Comparison of ENCODE assay signal across 14 cellular contexts in genomic region chr10:71516890-71517289, GRCh38.
DNase-seq lines count a peak whose midpoint lies in the region; ATAC-seq and TF ChIP-seq lines count a peak whose summit lies in the region.
"Had no signal": no experiment of that assay in that cellular context is flagged by ENCODE, and none has a peak within 500 bp of the region (broad histone marks: within the 10 kb centered on the region; RNA-seq: fewer than 3 reads in every experiment).

No MANE protein-coding gene starts in this region.

- TF ChIP-seq CTCF in WTC11 (IDR thresholded peaks at IDR 0.05) (no peak), nephron progenitor cell (IDR thresholded peaks at IDR 0.05) (no peak), thyroid gland (IDR thresholded peaks at IDR 0.05) (no peak)

- intact Hi-C loops in thyroid gland (cut with DNase I): no loop called here

- no peaks in the 10 kb centered on the region for H3K36me3 ChIP-seq in thyroid gland
- H3K36me3 ChIP-seq: HAP-1 had no signal

- no peak for TF ChIP-seq POLR2A in thyroid gland (IDR thresholded peaks at IDR 0.05)

- ATAC-seq in WTC11 (peak; percentile 49; the same call in 1 of the 2 replicates), GM18498 (IDR thresholded peaks at IDR 0.05; ENCODE audit: unreplicated experiment) (no peak)

- H3K4me3 Mint-ChIP-seq in WTC11: no peak overlapping the region
- no peak overlapping the region for H3K4me3 Mint-ChIP-seq in nephron progenitor cell
- H3K4me3 Mint-ChIP-seq: CD4-positive, CD25-positive, alpha-beta regulatory T cell had no signal

- CTCF ChIA-PET in WTC11 (lab: Charles Lee): interaction anchor here (0.8 to 2.2 kb wide), 3 partner anchors 32 to 180 kb away, joined by 3 to 7 read pairs (median 5); no protein-coding TSS in a partner anchor

- POLR2A ChIA-PET in WTC11 (lab: Charles Lee): no interaction called here

- H3K9me3 ChIP-seq in thyroid gland: no peaks in the 10 kb centered on the region
- H3K9me3 ChIP-seq: HAP-1 had no signal

- H3K27me3 Mint-ChIP-seq in WTC11 (ENCODE audit: low read depth) (no peaks in the 10 kb centered on the region), nephron progenitor cell (ENCODE audit: low read depth, poor library complexity) (peaks cover 3% of the 10 kb centered on the region)
- H3K27me3 Mint-ChIP-seq: CD4-positive, CD25-positive, alpha-beta regulatory T cell had no signal

- WGBS in thyroid gland, 2 donors: 59 to 79% methylated on average over 8 of the region's 8 CpGs

- H3K4me1 Mint-ChIP-seq in WTC11 (peaks cover 6% of the 10 kb centered on the region; the same call in 1 of the 2 replicates), nephron progenitor cell (peaks cover 35% of the 10 kb centered on the region)
- H3K4me1 Mint-ChIP-seq: CD4-positive, CD25-positive, alpha-beta regulatory T cell had no signal

- no peak overlapping the region for H3K27ac ChIP-seq in thyroid gland
- H3K27ac ChIP-seq: HL-60 had no signal

- no peak overlapping the region for H3K4me3 ChIP-seq in thyroid gland (replicated peaks in 1 of 3)
- H3K4me3 ChIP-seq: HAP-1 had no signal

- H3K9me3 Mint-ChIP-seq in WTC11 (no peaks in the 10 kb centered on the region), nephron progenitor cell (no peaks in the 10 kb centered on the region)
- H3K9me3 Mint-ChIP-seq: CD4-positive, CD25-positive, alpha-beta regulatory T cell had no signal

- DNase-seq in NCI-H82 (lab: John Stamatoyannopoulos, UW): peak; percentile 55
- DNase-seq in NCI-H82 treated with DMSO at 0.1 percent for 48 hours (lab: John Stamatoyannopoulos, UW; ENCODE audit: unreplicated experiment): no peak
- DNase-seq in WTC11 (ENCODE audit: low spot score): no peak
- DNase-seq in nephron progenitor cell: no peak
- peak; percentile 18 to 20 for DNase-seq in thyroid gland
- no peak for DNase-seq in activated CD8-positive, alpha-beta memory T cell treated with anti-CD3 and anti-CD28 coated beads, Interleukin-2, amount 50 U/mL, for 48 hours
- DNase-seq in DMS153 treated with DMSO at 0.1 percent for 48 hours (lab: John Stamatoyannopoulos, UW; ENCODE audit: unreplicated experiment): no peak
- DNase-seq: CD4-positive, CD25-positive, alpha-beta regulatory T cell; NCI-H1694 treated with DMSO at 0.1 percent for 48 hours; NCI-H2171; T-helper 1 cell had no signal

- H3K27ac Mint-ChIP-seq in WTC11 (no peak overlapping the region), nephron progenitor cell (peak overlapping the region; percentile 66)
- H3K27ac Mint-ChIP-seq: CD4-positive, CD25-positive, alpha-beta regulatory T cell had no signal

- no peaks in the 10 kb centered on the region for H3K27me3 ChIP-seq in thyroid gland

- H3K4me1 ChIP-seq in thyroid gland: no peaks in the 10 kb centered on the region
- H3K4me1 ChIP-seq: HAP-1 had no signal

- H3K36me3 Mint-ChIP-seq in WTC11: no peaks in the 10 kb centered on the region
- H3K36me3 Mint-ChIP-seq in nephron progenitor cell (ENCODE audit: low read depth): no peaks in the 10 kb centered on the region
- H3K36me3 Mint-ChIP-seq: CD4-positive, CD25-positive, alpha-beta regulatory T cell had no signal

TF ChIP-seq in WTC11, 78 proteins besides CTCF, POLR2A, EP300 and RAD21:
- TF ChIP-seq TEAD1 (CRISPR knock-in tag; IDR thresholded peaks at IDR 0.05) (no peak), EMX1 (CRISPR knock-in tag; IDR thresholded peaks at IDR 0.05) (no peak), PREB (CRISPR knock-in tag; IDR thresholded peaks at IDR 0.05; ENCODE audit: borderline replicate concordance) (no peak), ZNF425 (CRISPR knock-in tag; conservative IDR thresholded peaks at IDR 0.05) (no peak)

Comparison
In these comparisons a context has a peak if more than half of its experiments do, and no peak if none do; other contexts are left out.
1. DNase-seq: peak in NCI-H82 (single experiment) and thyroid gland (2 of 2); none in NCI-H82 treated with DMSO at 0.1 percent for 48 hours (single experiment), WTC11 (single experiment), nephron progenitor cell (single experiment), activated CD8-positive, alpha-beta memory T cell treated with anti-CD3 and anti-CD28 coated beads, Interleukin-2, amount 50 U/mL, for 48 hours (single experiment) and DMS153 treated with DMSO at 0.1 percent for 48 hours (single experiment).